18 cellular contexts compared by ENCODE assay signal in genomic region chr2:206435738-206436137, GRCh38. TPM values are rescaled to one million over a fixed set of nuclear protein-coding genes. Genes with fewer than 3 reads are reported as not detected.
DNase-seq lines count a peak whose midpoint lies in the region; ATAC-seq and TF ChIP-seq lines count a peak whose summit lies in the region.
"Had no signal": no experiment of that assay in that cellular context is flagged by ENCODE, and none has a peak within 500 bp of the region (broad histone marks: within the 10 kb centered on the region; RNA-seq: fewer than 3 reads in every experiment).

No MANE protein-coding gene starts in this region.

- H4K8ac ChIP-seq in neuronal stem cell (ENCODE audit: low read depth, low read length): no peak overlapping the region

- no peak overlapping the region for H2BK120ac ChIP-seq in neuronal stem cell (ENCODE audit: low read depth, low read length)

- H2BK12ac ChIP-seq in neuronal stem cell (ENCODE audit: low read length): no peak overlapping the region

- no peak overlapping the region for H3K9ac ChIP-seq in neuronal stem cell (ENCODE audit: low read depth, low read length, poor library complexity)

- no peaks in the 10 kb centered on the region for H3K9me3 ChIP-seq in neuronal stem cell (replicated peaks in 1 of 2; ENCODE audit: control insufficient read depth in 2 of 2, insufficient read depth in 1 of 2, low read depth in 1 of 2, low read length in 2 of 2)

- H2AK5ac ChIP-seq in neuronal stem cell (ENCODE audit: low read depth, low read length): no peak overlapping the region

- no peaks in the 10 kb centered on the region for H3K36me3 ChIP-seq in neuronal stem cell (replicated peaks in 1 of 2; ENCODE audit: control insufficient read depth in 2 of 2, insufficient read depth in 2 of 2, low read length in 2 of 2)

- ATAC-seq in HG03039 (IDR thresholded peaks at IDR 0.05; ENCODE audit: unreplicated experiment): no peak

- H3K27me3 ChIP-seq in neuronal stem cell (ENCODE audit: control insufficient read depth in 3 of 3, insufficient read depth in 3 of 3, low read depth in 1 of 3, low read length in 3 of 3): peaks cover 0 to 15% (median 0%) of the 10 kb centered on the region in 3 experiments

- no peak overlapping the region for H3K4ac ChIP-seq in neuronal stem cell (ENCODE audit: low read length)

- H4K91ac ChIP-seq in neuronal stem cell (ENCODE audit: low read depth, low read length, poor library complexity): no peak overlapping the region

- H3K18ac ChIP-seq in neuronal stem cell (ENCODE audit: low read length): no peak overlapping the region

- no peak overlapping the region for H3K14ac ChIP-seq in neuronal stem cell (ENCODE audit: low read length)

- WGBS in neuronal stem cell (ENCODE audit: extremely low coverage in 2 of 2, insufficient read length in 2 of 2, insufficient replicate concordance in 1 of 2), 2 donors: no CpG with 5 or more reads among the region's 3 CpGs

- peak; percentile 26 for DNase-seq in DMS 273 (lab: John Stamatoyannopoulos, UW; ENCODE audit: unreplicated experiment)
- no peak for DNase-seq in DMS 273 treated with DMSO at 0.1 percent for 48 hours (lab: John Stamatoyannopoulos, UW)
- peak; percentile 41 for DNase-seq in choroid plexus epithelial cell (ENCODE audit: low read depth)
- peak; percentile 37 for DNase-seq in fibroblast of villous mesenchyme (ENCODE audit: low read depth)
- no peak for DNase-seq in neuronal stem cell (ENCODE audit: low spot score)
- DNase-seq in stimulated activated CD4-positive, alpha-beta T cell treated with anti-CD3 and anti-CD28 coated beads, Interleukin-1b, Interleukin-23, amount 100 ng/mL, for 48 hours: no peak
- no peak for DNase-seq in cerebellar nuclear complex (lab: John Stamatoyannopoulos, UW)
- DNase-seq: CD4-positive, alpha-beta T cell; MM.1S; NCI-H1105 treated with DMSO at 0.1 percent for 48 hours; NCI-H1694 treated with DMSO at 0.1 percent for 48 hours; NCI-H2107; NCI-H526 treated with DMSO at 0.1 percent for 48 hours; OCI-M1; SIG-M5 had no signal

- no peaks in the 10 kb centered on the region for H3K79me1 ChIP-seq in neuronal stem cell (ENCODE audit: low read depth, low read length)

- H3K4me2 ChIP-seq in neuronal stem cell (ENCODE audit: insufficient read depth, low read length, poor library complexity, severe bottlenecking): no peak overlapping the region

- no peak overlapping the region for H3K4me3 ChIP-seq in choroid plexus epithelial cell (ENCODE audit: low read depth, low read length)
- no peak overlapping the region for H3K4me3 ChIP-seq in fibroblast of villous mesenchyme (ENCODE audit: low read depth, low read length)
- no peak overlapping the region for H3K4me3 ChIP-seq in neuronal stem cell (ENCODE audit: low read length in 2 of 2)

- H2AFZ ChIP-seq in neuronal stem cell (ENCODE audit: low read length): peak overlapping the region; percentile 77

- TF ChIP-seq CTCF in choroid plexus epithelial cell (conservative IDR thresholded peaks at IDR 0.05; ENCODE audit: low read depth, low read length): no peak
- no peak for TF ChIP-seq CTCF in fibroblast of villous mesenchyme (IDR thresholded peaks at IDR 0.05; ENCODE audit: insufficient read depth, low read depth, low read length)

- H3K27ac ChIP-seq in neuronal stem cell (replicated peaks; ENCODE audit: low read length): no peak overlapping the region
- H3K27ac ChIP-seq: 22Rv1 had no signal

- H3K4me1 ChIP-seq in neuronal stem cell (ENCODE audit: control insufficient read depth in 2 of 2, insufficient read depth in 1 of 2, low read depth in 1 of 2, low read length in 2 of 2): peaks cover 2 to 5% of the 10 kb centered on the region in 2 donors

- H2BK15ac ChIP-seq in neuronal stem cell (ENCODE audit: low read length): no peak overlapping the region

- H2BK5ac ChIP-seq in neuronal stem cell (ENCODE audit: low read length): no peak overlapping the region

- H3K23ac ChIP-seq in neuronal stem cell (ENCODE audit: low read depth, low read length, poor library complexity): no peak overlapping the region

RNA-seq across cellular contexts. Expression of gene ADAM23, which starts 7.6 kb away (rescaled TPM):
- total RNA-seq in fibroblast of villous mesenchyme: 7.7 and 9.5 TPM in 2 replicates
- 12.2 TPM for polyA plus RNA-seq in neuronal stem cell (2013, experiment 1 of 2)
- 11.9 TPM for polyA plus RNA-seq in neuronal stem cell (2013, experiment 2 of 2)
- total RNA-seq: RPMI7951 had no signal

Comparison
In these comparisons a context has a peak if more than half of its experiments do, and no peak if none do; other contexts are left out.
1. DNase-seq: peak in DMS 273 (single experiment), choroid plexus epithelial cell (single experiment) and fibroblast of villous mesenchyme (single experiment); none in DMS 273 treated with DMSO at 0.1 percent for 48 hours (single experiment), neuronal stem cell (single experiment), stimulated activated CD4-positive, alpha-beta T cell treated with anti-CD3 and anti-CD28 coated beads, Interleukin-1b, Interleukin-23, amount 100 ng/mL, for 48 hours (single experiment) and cerebellar nuclear complex (0 of 2).